1 cellular context compared by ENCODE assay signal in genomic region chr4:157992038-157992706, GRCh38.
TF ChIP-seq lines count a peak whose summit lies in the region.

No MANE protein-coding gene starts in this region.

TF ChIP-seq in HepG2, 621 proteins besides CTCF, POLR2A, EP300 and RAD21 (continued from another document):
- TF ChIP-seq MIXL1 (CRISPR knock-in tag; IDR thresholded peaks at IDR 0.05) (peak; percentile 42; the same call in 1 of the 2 replicates), GATAD2A (CRISPR knock-in tag; IDR thresholded peaks at IDR 0.05) (peak; percentile 77), IKZF1 (IDR thresholded peaks at IDR 0.05) (no peak), HOXA5 (CRISPR knock-in tag; IDR thresholded peaks at IDR 0.05) (0 out of 2 replicates have a peak, but pooled peaks have one; percentile 33), KDM5A (IDR thresholded peaks at IDR 0.05; ENCODE audit: borderline replicate concordance, low read length) (peak; percentile 65; the same call in 1 of the 2 replicates), RFXANK (CRISPR knock-in tag; IDR thresholded peaks at IDR 0.05) (no peak), NAIF1 (CRISPR knock-in tag; IDR thresholded peaks at IDR 0.05; ENCODE audit: borderline replicate concordance) (0 out of 2 replicates have a peak, but pooled peaks have one; percentile 24), SIN3B (IDR thresholded peaks at IDR 0.05; ENCODE audit: low read length) (peak; percentile 24; the same call in 1 of the 2 replicates), ZFP37 (CRISPR knock-in tag; IDR thresholded peaks at IDR 0.05; ENCODE audit: borderline replicate concordance) (no peak), ARID4A (CRISPR knock-in tag; IDR thresholded peaks at IDR 0.05; ENCODE audit: borderline replicate concordance) (no peak), STAG1 (CRISPR knock-in tag; IDR thresholded peaks at IDR 0.05) (peak; percentile 87), AKNA (CRISPR knock-in tag; IDR thresholded peaks at IDR 0.05; ENCODE audit: borderline replicate concordance) (no peak), E2F1 (CRISPR knock-in tag; IDR thresholded peaks at IDR 0.05) (0 out of 2 replicates have a peak, but pooled peaks have one; percentile 28), NR2F6 (IDR thresholded peaks at IDR 0.05) (0 out of 2 replicates have a peak, but pooled peaks have one; percentile 19), NR2F6 (CRISPR knock-in tag; IDR thresholded peaks at IDR 0.05) (no peak), GZF1 (CRISPR knock-in tag; IDR thresholded peaks at IDR 0.05) (peak; percentile 98), SMC3 (IDR thresholded peaks at IDR 0.05; ENCODE audit: low read length) (peak; percentile 78), CAMTA2 (CRISPR knock-in tag; IDR thresholded peaks at IDR 0.05; ENCODE audit: borderline replicate concordance) (no peak), RXRB (CRISPR knock-in tag; IDR thresholded peaks at IDR 0.05; ENCODE audit: borderline replicate concordance) (peak; percentile 41; the same call in 1 of the 2 replicates), ARID3A (IDR thresholded peaks at IDR 0.05; ENCODE audit: low read depth, low read length) (peak; percentile 99), ZNF761 (CRISPR knock-in tag; conservative IDR thresholded peaks at IDR 0.05) (no peak)
